Comparison of ENCODE assay signal across 8 cellular contexts in the genomic region with DNA sequence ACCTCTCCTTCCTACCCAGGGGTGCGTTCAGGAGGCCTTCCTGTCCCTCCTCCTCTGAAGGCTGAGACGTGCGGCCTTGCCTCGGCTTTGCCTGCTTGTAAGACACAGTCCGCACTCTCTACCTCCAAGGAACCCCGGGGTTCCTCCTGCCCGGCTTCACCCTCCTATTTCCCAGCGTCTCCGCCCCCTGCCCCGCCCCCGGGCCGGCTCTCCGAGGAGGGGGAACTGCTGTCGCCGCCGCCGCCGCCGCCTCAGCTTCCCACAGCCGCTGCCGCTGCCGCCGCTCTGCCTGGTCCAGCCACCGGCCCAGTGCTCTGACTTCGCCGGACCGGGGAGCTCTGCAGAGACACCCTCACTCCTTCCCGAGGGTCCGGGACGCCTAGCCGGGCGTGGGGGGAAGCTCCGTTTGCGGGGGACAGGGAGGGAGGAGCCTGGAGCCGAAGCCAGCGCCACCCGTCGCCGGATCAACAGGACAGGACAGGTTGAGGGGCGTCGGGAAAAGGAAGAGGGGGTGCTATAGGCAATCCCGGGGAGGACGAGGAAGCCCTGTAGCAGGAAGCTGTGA. TPM values are rescaled to one million over a fixed set of nuclear protein-coding genes. Genes with fewer than 3 reads are reported as not detected.
DNase-seq lines count a peak whose midpoint lies in the region; ATAC-seq and TF ChIP-seq lines count a peak whose summit lies in the region.

No MANE protein-coding gene starts in this region.

- intact Hi-C loops in heart right ventricle (cut with DNase I) (loop anchor here (1.0 to 10.0 kb wide), 13 partner anchors 16 to 149 kb away; a partner anchor contains a TSS), posterior vena cava (cut with DNase I) (loop anchor here (5.0 to 10.0 kb wide), 3 partner anchors 49 to 127 kb away; a partner anchor contains a TSS)

- H3K4me1 ChIP-seq in NT2/D1 (ENCODE audit: insufficient read depth, insufficient read length) (peaks cover 9% of the 10 kb centered on the region), heart right ventricle (peaks cover 24 to 65% (median 52%) of the 10 kb centered on the region in 9 donors)

- TF ChIP-seq CTCF in heart right ventricle (IDR thresholded peaks at IDR 0.05): no peak

- H3K36me3 ChIP-seq in NT2/D1 (ENCODE audit: insufficient read depth, insufficient read length, low read length) (no peaks in the 10 kb centered on the region), heart right ventricle (no peaks in the 10 kb centered on the region)

- peak overlapping the region; percentile 74 for H3K9ac ChIP-seq in NT2/D1 (ENCODE audit: insufficient read length, low read depth)

- H3K27ac ChIP-seq in heart right ventricle: peak overlapping the region in 8 of 10 donors; percentile 37 to 78 (median 69)

- H3K4me3 ChIP-seq in NT2/D1 (ENCODE audit: insufficient read length, low read depth): peak overlapping the region; percentile 39
- H3K4me3 ChIP-seq in heart right ventricle: peak overlapping the region in 9 of 10 donors; percentile 43 to 66 (median 54)

- WGBS in heart right ventricle, 2 donors: 7 to 11% methylated on average over 43 of the region's 43 CpGs

- H3K27me3 ChIP-seq in NT2/D1 (ENCODE audit: insufficient read depth, insufficient read length) (peaks cover 45% of the 10 kb centered on the region), heart right ventricle (peaks cover 0 to 42% (median 12%) of the 10 kb centered on the region in 7 donors)

- no peaks in the 10 kb centered on the region for H3K9me3 ChIP-seq in NT2/D1 (ENCODE audit: insufficient read depth, low read length)
- H3K9me3 ChIP-seq in heart right ventricle: no peaks in the 10 kb centered on the region

- peak; percentile 78 for DNase-seq in Ammon's horn (ENCODE audit: low spot score)
- DNase-seq in NT2/D1 (ENCODE audit: low read depth, low spot score): no peak
- DNase-seq in activated naive CD4-positive, alpha-beta T cell treated with anti-CD3 and anti-CD28 coated beads, Interleukin-2, amount 50 U/mL, for 16 hours: peak; percentile 74
- peak; percentile 74 to 82 for DNase-seq in heart right ventricle
- peak; percentile 93 for DNase-seq in posterior vena cava (ENCODE audit: low spot score)
- no peak for DNase-seq in foreskin melanocyte
- no peak for DNase-seq in GM03348 (ENCODE audit: low spot score)

- peak; percentile 5 to 28 (median 18) for ATAC-seq in heart right ventricle
- no peak for ATAC-seq in GM21381 (IDR thresholded peaks at IDR 0.05; ENCODE audit: unreplicated experiment)

RNA-seq across cellular contexts. Expression of a gene that starts 1.2 kb away (rescaled TPM):
- total RNA-seq in heart right ventricle (10 to 100 TPM in 2 of 10 donors, 1 to 10 TPM in 8; 4.6 to 15.9 (median 8.1) TPM), posterior vena cava (1 to 10 TPM; 2.7 to 3.8 TPM)
- 1 to 10 TPM; 2.0 to 7.2 TPM for polyA plus RNA-seq in heart right ventricle

RNA-seq across cellular contexts. Expression of a gene that starts 2.9 kb away (rescaled TPM):
- total RNA-seq in heart right ventricle (1 to 10 TPM; 1.2 to 3.5 (median 2.2) TPM), posterior vena cava (1 to 10 TPM; 1.8 to 3.0 TPM)
- polyA plus RNA-seq in heart right ventricle: 1 to 10 TPM; 2.0 to 4.2 TPM

RNA-seq across cellular contexts. Expression of a gene that starts 6.7 kb away (rescaled TPM):
- total RNA-seq in heart right ventricle: 10 to 100 TPM in 6 of 10 donors, 1 to 10 TPM in 4; 5.4 to 13.1 (median 10.3) TPM
- polyA plus RNA-seq in heart right ventricle: 10 to 100 TPM; 10.2 to 25.4 TPM
- total RNA-seq in posterior vena cava: 10 to 100 TPM in 1 of 2 donors, 1 to 10 TPM in 1; 7.8 to 10.5 TPM

RNA-seq across cellular contexts. Expression of a gene that starts 9.5 kb away (rescaled TPM):
- total RNA-seq in heart right ventricle (not detected), posterior vena cava (not detected)
- polyA plus RNA-seq in heart right ventricle: not detected

RNA-seq across cellular contexts. Expression of a gene that starts 12.7 kb away (rescaled TPM):
- total RNA-seq in heart right ventricle (not detected), posterior vena cava (not detected)
- polyA plus RNA-seq in heart right ventricle: not detected

Comparison
In these comparisons a context has a peak if more than half of its experiments do, and no peak if none do; other contexts are left out.
1. DNase-seq: peak in Ammon's horn (single experiment), activated naive CD4-positive, alpha-beta T cell treated with anti-CD3 and anti-CD28 coated beads, Interleukin-2, amount 50 U/mL, for 16 hours (single experiment), heart right ventricle (2 of 2) and posterior vena cava (single experiment); none in NT2/D1 (single experiment), foreskin melanocyte (single experiment) and GM03348 (single experiment).